19 cellular contexts compared by ENCODE assay signal in genomic region chr12:53170876-53171724, GRCh38. TPM values are rescaled to one million over a fixed set of nuclear protein-coding genes. Genes with fewer than 3 reads are reported as not detected.
DNase-seq lines count a peak whose midpoint lies in the region; ATAC-seq, FAIRE-seq and TF ChIP-seq lines count a peak whose summit lies in the region.
"Had no signal": no experiment of that assay in that cellular context is flagged by ENCODE, and none has a peak within 500 bp of the region (broad histone marks: within the 10 kb centered on the region; RNA-seq: fewer than 3 reads in every experiment).

No MANE protein-coding gene starts in this region.

- H3K9me3 ChIP-seq in SK-N-SH: no peaks in the 10 kb centered on the region
- H3K9me3 ChIP-seq in HepG2 (ENCODE audit: low read length): no peaks in the 10 kb centered on the region
- no peaks in the 10 kb centered on the region for H3K9me3 ChIP-seq in subcutaneous abdominal adipose tissue (ENCODE audit: control insufficient read depth in 5 of 5, low read length in 5 of 5)

- peak; percentile 5 for DNase-seq in activated T-cell treated with anti-CD3 and anti-CD28 coated beads, Interleukin-2, amount 50 U/mL, for 1 hour
- no peak for DNase-seq in activated T-cell treated with anti-CD3 and anti-CD28 coated beads for 4 hours
- no peak for DNase-seq in SK-N-SH
- DNase-seq in HepG2 (ENCODE audit: low spot score): no peak
- DNase-seq in NCI-H446 (lab: John Stamatoyannopoulos, UW): no peak
- DNase-seq in iPS-NIHi11 (ENCODE audit: low spot score): no peak
- no peak for DNase-seq in activated T-cell treated with anti-CD3 and anti-CD28 coated beads, Interleukin-2, amount 50 U/mL, for 24 hours
- DNase-seq: activated CD8-positive, alpha-beta T cell treated with anti-CD3 and anti-CD28 coated beads for 36 hours; activated naive CD8-positive, alpha-beta T cell treated with anti-CD3 and anti-CD28 coated beads, Interleukin-2, amount 50 U/mL, for 24 hours; dorsolateral prefrontal cortex; foreskin melanocyte; hippocampal formation; Karpas-422; mesenchymal stem cell; NCI-H526; OCI-M1 had no signal

- no peaks in the 10 kb centered on the region for H3K27me3 Mint-ChIP-seq in activated T-cell treated with anti-CD3 and anti-CD28 coated beads, Interleukin-2, amount 50 U/mL, for 24 hours
- H3K27me3 Mint-ChIP-seq: activated CD8-positive, alpha-beta T cell treated with anti-CD3 and anti-CD28 coated beads for 36 hours; activated naive CD8-positive, alpha-beta T cell treated with anti-CD3 and anti-CD28 coated beads, Interleukin-2, amount 50 U/mL, for 24 hours; natural killer cell treated with Interleukin-12 subunit alpha and Interleukin-12 subunit beta and Interleukin-15 and Interleukin-18, amount 100 ng/mL, for 72 hours had no signal

- TF ChIP-seq RAD21 in SK-N-SH (IDR thresholded peaks at IDR 0.05; ENCODE audit: low read length) (no peak), HepG2 (CRISPR knock-in tag; IDR thresholded peaks at IDR 0.05) (no peak)

- CTCF ChIA-PET in SK-N-SH (lab: Yijun Ruan, JAX): interaction anchor here (0.6 to 23.1 kb wide), 7 partner anchors 10 to 122 kb away, joined by 3 to 272 read pairs (median 3); no protein-coding TSS in a partner anchor
- CTCF ChIA-PET in HepG2 (lab: Yijun Ruan, JAX; ENCODE audit: low intra/inter-chr PET ratio, low total read pairs): no interaction called here

- peak overlapping the region; percentile 18; the same call in 1 of the 2 replicates for H3K4me2 ChIP-seq in SK-N-SH
- H3K4me2 ChIP-seq in HepG2 (ENCODE audit: low read depth, low read length): no peak overlapping the region

- POLR2A ChIA-PET in SK-N-SH (lab: Yijun Ruan, JAX): no interaction called here
- POLR2A ChIA-PET in HepG2 (lab: Yijun Ruan, JAX): interaction anchor here (1.1 to 2.6 kb wide), 2 partner anchors 9 to 16 kb away, joined by 3 to 15 read pairs; partner anchors contain the start of genes CSAD and ZNF740

- 81% methylated on average over 13 of the region's 14 CpGs for WGBS in SK-N-SH (ENCODE audit: low lambda C conversion rate)
- WGBS in HepG2 (ENCODE audit: low lambda C conversion rate): 79% methylated on average over 13 of the region's 14 CpGs

- H3K36me3 Mint-ChIP-seq in activated T-cell treated with anti-CD3 and anti-CD28 coated beads, Interleukin-2, amount 50 U/mL, for 24 hours (ENCODE audit: low read depth): peaks cover 23% of the 10 kb centered on the region
- H3K36me3 Mint-ChIP-seq: natural killer cell treated with Interleukin-12 subunit alpha and Interleukin-12 subunit beta and Interleukin-15 and Interleukin-18, amount 100 ng/mL, for 72 hours had no signal

- TF ChIP-seq EP300 in SK-N-SH (IDR thresholded peaks at IDR 0.05; ENCODE audit: borderline replicate concordance in 1 of 2, low read depth in 1 of 2, low read length in 1 of 2) (no peak), HepG2 (IDR thresholded peaks at IDR 0.05; ENCODE audit: low read depth in 2 of 2, low read length in 2 of 2) (no peak), HepG2 (CRISPR knock-in tag; IDR thresholded peaks at IDR 0.05; ENCODE audit: borderline replicate concordance) (no peak)

- H3K36me3 ChIP-seq in SK-N-SH (replicated peaks in 1 of 2; ENCODE audit: control insufficient read depth in 1 of 2, insufficient read depth in 2 of 2, low read length in 1 of 2) (no peaks in the 10 kb centered on the region), HepG2 (replicated peaks in 1 of 2; ENCODE audit: control insufficient read depth in 1 of 2, insufficient read depth in 2 of 2, low read length in 2 of 2) (no peaks in the 10 kb centered on the region), subcutaneous abdominal adipose tissue (ENCODE audit: control insufficient read depth in 5 of 5, insufficient read depth in 5 of 5, low read length in 5 of 5) (peaks cover 11 to 52% (median 45%) of the 10 kb centered on the region in 5 donors)

- H2AFZ ChIP-seq in SK-N-SH (ENCODE audit: low read depth) (no peak overlapping the region), HepG2 (ENCODE audit: low read length) (no peak overlapping the region)

- no peak for ATAC-seq in HepG2
- ATAC-seq: activated CD8-positive, alpha-beta T cell treated with anti-CD3 and anti-CD28 coated beads for 36 hours; activated naive CD8-positive, alpha-beta T cell treated with anti-CD3 and anti-CD28 coated beads, Interleukin-2, amount 50 U/mL, for 24 hours; natural killer cell treated with Interleukin-12 subunit alpha and Interleukin-12 subunit beta and Interleukin-15 and Interleukin-18, amount 100 ng/mL, for 72 hours had no signal

- no peaks in the 10 kb centered on the region for H3K9me3 Mint-ChIP-seq in activated T-cell treated with anti-CD3 and anti-CD28 coated beads, Interleukin-2, amount 50 U/mL, for 24 hours
- H3K9me3 Mint-ChIP-seq: activated CD8-positive, alpha-beta T cell treated with anti-CD3 and anti-CD28 coated beads for 36 hours; activated naive CD8-positive, alpha-beta T cell treated with anti-CD3 and anti-CD28 coated beads, Interleukin-2, amount 50 U/mL, for 24 hours; activated T-helper 1 cell treated with anti-CD3 and anti-CD28 coated beads, Interleukin-12 subunit alpha, Interleukin-12 subunit beta, Interleukin-2, Interleukin-4 antibody, amounts not matched to agents 30 ng/mL and 10 ng/mL and 1 ng/mL, durations not matched to agents 14 hours and 24 hours and 36 hours; natural killer cell treated with Interleukin-12 subunit alpha and Interleukin-12 subunit beta and Interleukin-15 and Interleukin-18, amount 100 ng/mL, for 72 hours had no signal

- H3K27ac ChIP-seq in SK-N-SH (ENCODE audit: low read depth in 2 of 2, low read length in 1 of 2) (peak overlapping the region in 1 of 2 experiments; percentile 34; a peak in 1 of 4 replicates), HepG2 (ENCODE audit: extremely low read length, insufficient read depth, low read length) (no peak overlapping the region), subcutaneous abdominal adipose tissue (ENCODE audit: low read depth, low read length) (peak overlapping the region; percentile 23)
- H3K27ac ChIP-seq: dorsolateral prefrontal cortex had no signal

- in situ Hi-C loops in HepG2 (cut with HindIII; ENCODE audit: extremely low pct_ligation_motif_present, low pct_unique_long_range_greater_than_20kb): no loop called here

- H3K27me3 ChIP-seq in SK-N-SH (ENCODE audit: insufficient read depth): no peaks in the 10 kb centered on the region
- H3K27me3 ChIP-seq in HepG2 (ENCODE audit: control insufficient read depth in 1 of 2, insufficient read depth in 2 of 2, low read length in 2 of 2): no peaks in the 10 kb centered on the region
- no peaks in the 10 kb centered on the region for H3K27me3 ChIP-seq in subcutaneous abdominal adipose tissue (ENCODE audit: control insufficient read depth in 5 of 5, insufficient read depth in 4 of 5, low read length in 5 of 5)
- H3K27me3 ChIP-seq: dorsolateral prefrontal cortex had no signal

- no peak for FAIRE-seq in HepG2 (lab: Jason Lieb, UNC)

- H3K9ac ChIP-seq in SK-N-SH: no peak overlapping the region
- H3K9ac ChIP-seq in HepG2 (ENCODE audit: insufficient read depth, low read depth, low read length): no peak overlapping the region
- peak overlapping the region in 2 of 5 donors; percentile 13 to 42 for H3K9ac ChIP-seq in subcutaneous abdominal adipose tissue (ENCODE audit: low read length in 5 of 5)

- H3K27ac Mint-ChIP-seq in activated T-cell treated with anti-CD3 and anti-CD28 coated beads, Interleukin-2, amount 50 U/mL, for 24 hours: no peak overlapping the region
- H3K27ac Mint-ChIP-seq: activated CD8-positive, alpha-beta T cell treated with anti-CD3 and anti-CD28 coated beads for 36 hours; activated naive CD8-positive, alpha-beta T cell treated with anti-CD3 and anti-CD28 coated beads, Interleukin-2, amount 50 U/mL, for 24 hours; activated T-helper 1 cell treated with anti-CD3 and anti-CD28 coated beads, Interleukin-12 subunit alpha, Interleukin-12 subunit beta, Interleukin-2, Interleukin-4 antibody, amounts not matched to agents 30 ng/mL and 10 ng/mL and 1 ng/mL, durations not matched to agents 14 hours and 24 hours and 36 hours; natural killer cell treated with Interleukin-12 subunit alpha and Interleukin-12 subunit beta and Interleukin-15 and Interleukin-18, amount 100 ng/mL, for 72 hours had no signal

- H3K4me1 ChIP-seq in SK-N-SH (ENCODE audit: control insufficient read depth in 1 of 2, insufficient read depth in 2 of 2, low read depth in 1 of 2, low read length in 1 of 2): peaks cover 15 to 17% of the 10 kb centered on the region in 2 experiments; a peak in 2 of 4 replicates
- H3K4me1 ChIP-seq in HepG2 (ENCODE audit: insufficient read depth, low read length): peaks cover 41% of the 10 kb centered on the region
- peaks cover 3 to 28% (median 5%) of the 10 kb centered on the region in 5 donors for H3K4me1 ChIP-seq in subcutaneous abdominal adipose tissue (ENCODE audit: control insufficient read depth in 5 of 5, insufficient read depth in 5 of 5, low read length in 5 of 5)

- H3K4me3 ChIP-seq in SK-N-SH (ENCODE audit: low read depth in 2 of 2, low read length in 1 of 2): no peak overlapping the region
- H3K4me3 ChIP-seq in HepG2 (replicated peaks in 1 of 3; ENCODE audit: insufficient read depth in 1 of 3, low read depth in 2 of 3, low read length in 3 of 3): no peak overlapping the region
- H3K4me3 ChIP-seq in subcutaneous abdominal adipose tissue (ENCODE audit: low read depth in 1 of 5, low read length in 5 of 5): no peak overlapping the region
- H3K4me3 ChIP-seq: dorsolateral prefrontal cortex had no signal

- intact Hi-C loops in HepG2 (cut with micrococcal nuclease; ENCODE audit: unreplicated experiment): no loop called here

- H3F3A ChIP-seq in SK-N-SH (replicated peaks; ENCODE audit: insufficient read depth): peaks cover 12% of the 10 kb centered on the region

- no TSS peak for BruUV-seq in HepG2 (replicated peaks; lab: Mats Ljungman, UMichigan)

- H3K9me2 ChIP-seq in SK-N-SH: no peaks in the 10 kb centered on the region

- no peak for TF ChIP-seq CTCF in SK-N-SH (IDR thresholded peaks at IDR 0.05)
- no peak for TF ChIP-seq CTCF in HepG2 (CRISPR knock-in tag; IDR thresholded peaks at IDR 0.05)

- H3K4me1 Mint-ChIP-seq in activated T-cell treated with anti-CD3 and anti-CD28 coated beads, Interleukin-2, amount 50 U/mL, for 24 hours (ENCODE audit: low read depth): peaks cover 12% of the 10 kb centered on the region

- H4K20me1 ChIP-seq in SK-N-SH (ENCODE audit: insufficient read depth) (no peaks in the 10 kb centered on the region), HepG2 (ENCODE audit: insufficient read depth, low read length) (no peaks in the 10 kb centered on the region)

- no peak for TF ChIP-seq POLR2A in HepG2 (IDR thresholded peaks at IDR 0.05; ENCODE audit: insufficient read depth in 1 of 2, low read depth in 2 of 2, low read length in 2 of 2)

- H3K79me2 ChIP-seq in SK-N-SH (ENCODE audit: insufficient read depth) (no peaks in the 10 kb centered on the region), HepG2 (ENCODE audit: insufficient read depth, low read length) (no peaks in the 10 kb centered on the region)

- no peak overlapping the region for H3K4me3 Mint-ChIP-seq in activated T-cell treated with anti-CD3 and anti-CD28 coated beads, Interleukin-2, amount 50 U/mL, for 24 hours
- H3K4me3 Mint-ChIP-seq: activated CD8-positive, alpha-beta T cell treated with anti-CD3 and anti-CD28 coated beads for 36 hours; activated naive CD8-positive, alpha-beta T cell treated with anti-CD3 and anti-CD28 coated beads, Interleukin-2, amount 50 U/mL, for 24 hours; activated T-helper 1 cell treated with anti-CD3 and anti-CD28 coated beads, Interleukin-12 subunit alpha, Interleukin-12 subunit beta, Interleukin-2, Interleukin-4 antibody, amounts not matched to agents 30 ng/mL and 10 ng/mL and 1 ng/mL, durations not matched to agents 14 hours and 24 hours and 36 hours; natural killer cell treated with Interleukin-12 subunit alpha and Interleukin-12 subunit beta and Interleukin-15 and Interleukin-18, amount 100 ng/mL, for 72 hours had no signal

RNA-seq across cellular contexts. Expression of gene ZNF740, which starts 9.4 kb away (rescaled TPM):
- polyA plus RNA-seq in SK-N-SH (2012; rRNA removed) (14.6 and 21.8 TPM in 2 replicates), HepG2 (2011; rRNA removed) (19.0 and 22.0 TPM in 2 replicates)
- 7.9 and 10.3 TPM in 2 replicates for polyA plus RNA-seq in SK-N-SH (2012; cell fraction: cytosol; rRNA removed)
- 41.0 and 89.7 TPM in 2 replicates for polyA plus RNA-seq in SK-N-SH (2012; cell fraction: nucleus; rRNA removed)
- 15.0 and 16.9 TPM in 2 replicates for total RNA-seq in HepG2 (2016; rRNA removed; fragmentation: Illumina TruSeq; extraction: Trizol)
- total RNA-seq in HepG2 (2016; cell fraction: cytosol; rRNA removed; fragmentation: Illumina TruSeq; extraction: Trizol; ENCODE audit: low read depth): 2.4 and 4.8 TPM in 2 replicates
- total RNA-seq in HepG2 (2016; cell fraction: insoluble cytoplasmic fraction; rRNA removed; fragmentation: Illumina TruSeq; extraction: Trizol): 13.9 and 16.1 TPM in 2 replicates
- total RNA-seq in HepG2 (2016; cell fraction: membrane; rRNA removed; fragmentation: Illumina TruSeq; extraction: Trizol): 11.3 and 11.8 TPM in 2 replicates
- total RNA-seq in HepG2 (2016; cell fraction: nucleus; rRNA removed; fragmentation: Illumina TruSeq; extraction: Trizol): 20.9 and 23.7 TPM in 2 replicates
- 7.2 and 8.9 TPM in 2 replicates for polyA plus RNA-seq in HepG2 (2011; cell fraction: cytosol; rRNA removed)
- polyA plus RNA-seq in HepG2 (2011; cell fraction: nucleus; rRNA removed): 49.3 and 50.2 TPM in 2 replicates
- polyA plus RNA-seq in HepG2 (2012): 15.4 and 16.5 TPM in 2 replicates
- 1.4 and 2.0 TPM in 2 replicates for polyA plus RNA-seq in HepG2 (2016; cell fraction: cytosol; fragmentation: Illumina TruSeq; extraction: Trizol; ENCODE audit: low read depth)
- polyA plus RNA-seq in HepG2 (2016; cell fraction: insoluble cytoplasmic fraction; fragmentation: Illumina TruSeq; extraction: Trizol; ENCODE audit: low read depth): 11.3 and 12.0 TPM in 2 replicates
- 4.1 and 5.8 TPM in 2 replicates for polyA plus RNA-seq in HepG2 (2016; cell fraction: membrane; fragmentation: Illumina TruSeq; extraction: Trizol; ENCODE audit: low read depth)
- 21.2 and 25.1 TPM in 2 replicates for polyA plus RNA-seq in HepG2 (2016; cell fraction: nucleus; fragmentation: Illumina TruSeq; extraction: Trizol; ENCODE audit: insufficient read depth, low read depth)
- 41.0 and 77.8 TPM in 2 replicates for polyA minus RNA-seq in HepG2 (2011; rRNA and poly(A)+ RNA removed; ENCODE audit: low replicate concordance)
- polyA minus RNA-seq in HepG2 (2011; cell fraction: cytosol; rRNA and poly(A)+ RNA removed): 8.4 and 10.6 TPM in 2 replicates
- 91.4 and 93.6 TPM in 2 replicates for polyA minus RNA-seq in HepG2 (2011; cell fraction: nucleus; rRNA and poly(A)+ RNA removed)

RNA-seq across cellular contexts. Expression of gene CSAD, which starts 9.6 kb away (rescaled TPM):
- polyA plus RNA-seq in SK-N-SH (2012; rRNA removed) (32.2 and 45.4 TPM in 2 replicates), HepG2 (2011; rRNA removed) (23.5 and 25.2 TPM in 2 replicates)
- polyA plus RNA-seq in SK-N-SH (2012; cell fraction: cytosol; rRNA removed): 3.9 and 5.2 TPM in 2 replicates
- polyA plus RNA-seq in SK-N-SH (2012; cell fraction: nucleus; rRNA removed): 305 and 362 TPM in 2 replicates
- 2.7 and 7.2 TPM in 2 replicates for total RNA-seq in HepG2 (2016; rRNA removed; fragmentation: Illumina TruSeq; extraction: Trizol)
- 3.9 and 6.0 TPM in 2 replicates for total RNA-seq in HepG2 (2016; cell fraction: cytosol; rRNA removed; fragmentation: Illumina TruSeq; extraction: Trizol; ENCODE audit: low read depth)
- total RNA-seq in HepG2 (2016; cell fraction: insoluble cytoplasmic fraction; rRNA removed; fragmentation: Illumina TruSeq; extraction: Trizol): 1.3 and 7.7 TPM in 2 replicates
- total RNA-seq in HepG2 (2016; cell fraction: membrane; rRNA removed; fragmentation: Illumina TruSeq; extraction: Trizol): 2.3 TPM in 2 replicates
- 12.9 and 16.2 TPM in 2 replicates for total RNA-seq in HepG2 (2016; cell fraction: nucleus; rRNA removed; fragmentation: Illumina TruSeq; extraction: Trizol)
- polyA plus RNA-seq in HepG2 (2011; cell fraction: cytosol; rRNA removed): 4.3 and 5.6 TPM in 2 replicates
- 112 and 125 TPM in 2 replicates for polyA plus RNA-seq in HepG2 (2011; cell fraction: nucleus; rRNA removed)
- polyA plus RNA-seq in HepG2 (2012): 10.0 and 10.8 TPM in 2 replicates
- 0.41 and 0.44 TPM in 2 replicates for polyA plus RNA-seq in HepG2 (2016; cell fraction: cytosol; fragmentation: Illumina TruSeq; extraction: Trizol; ENCODE audit: low read depth)
- polyA plus RNA-seq in HepG2 (2016; cell fraction: insoluble cytoplasmic fraction; fragmentation: Illumina TruSeq; extraction: Trizol; ENCODE audit: low read depth): 2.9 and 3.3 TPM in 2 replicates
- 1.2 TPM in 2 replicates for polyA plus RNA-seq in HepG2 (2016; cell fraction: membrane; fragmentation: Illumina TruSeq; extraction: Trizol; ENCODE audit: low read depth)
- polyA plus RNA-seq in HepG2 (2016; cell fraction: nucleus; fragmentation: Illumina TruSeq; extraction: Trizol; ENCODE audit: insufficient read depth, low read depth): 64.6 and 67.6 TPM in 2 replicates
- 12.1 and 29.8 TPM in 2 replicates for polyA minus RNA-seq in HepG2 (2011; rRNA and poly(A)+ RNA removed; ENCODE audit: low replicate concordance)
- 1.8 and 1.9 TPM in 2 replicates for polyA minus RNA-seq in HepG2 (2011; cell fraction: cytosol; rRNA and poly(A)+ RNA removed)
- polyA minus RNA-seq in HepG2 (2011; cell fraction: nucleus; rRNA and poly(A)+ RNA removed): 20.1 and 26.4 TPM in 2 replicates

RNA-seq across cellular contexts. Expression of gene ITGB7, which starts 36.0 kb away (rescaled TPM):
- polyA plus RNA-seq in SK-N-SH (2012; rRNA removed) (0.25 and 0.31 TPM in 2 replicates), HepG2 (2011; rRNA removed) (0.14 and 0.16 TPM in 2 replicates)
- polyA plus RNA-seq in SK-N-SH (2012; cell fraction: cytosol; rRNA removed): 0.03 and 0.16 TPM in 2 replicates
- 2.4 and 2.5 TPM in 2 replicates for polyA plus RNA-seq in SK-N-SH (2012; cell fraction: nucleus; rRNA removed)
- 0.13 and 0.18 TPM in 2 replicates for total RNA-seq in HepG2 (2016; rRNA removed; fragmentation: Illumina TruSeq; extraction: Trizol)
- total RNA-seq in HepG2 (2016; cell fraction: cytosol; rRNA removed; fragmentation: Illumina TruSeq; extraction: Trizol; ENCODE audit: low read depth): not detected in 2 replicates
- total RNA-seq in HepG2 (2016; cell fraction: insoluble cytoplasmic fraction; rRNA removed; fragmentation: Illumina TruSeq; extraction: Trizol): 0.32 TPM in 1 of 2 replicates, not detected in the other
- total RNA-seq in HepG2 (2016; cell fraction: membrane; rRNA removed; fragmentation: Illumina TruSeq; extraction: Trizol): not detected in 2 replicates
- not detected in 2 replicates for total RNA-seq in HepG2 (2016; cell fraction: nucleus; rRNA removed; fragmentation: Illumina TruSeq; extraction: Trizol)
- polyA plus RNA-seq in HepG2 (2011; cell fraction: cytosol; rRNA removed): 0.09 and 0.13 TPM in 2 replicates
- 0.39 and 0.40 TPM in 2 replicates for polyA plus RNA-seq in HepG2 (2011; cell fraction: nucleus; rRNA removed)
- 0.20 and 0.30 TPM in 2 replicates for polyA plus RNA-seq in HepG2 (2012)
- not detected in 2 replicates for polyA plus RNA-seq in HepG2 (2016; cell fraction: cytosol; fragmentation: Illumina TruSeq; extraction: Trizol; ENCODE audit: low read depth)
- polyA plus RNA-seq in HepG2 (2016; cell fraction: insoluble cytoplasmic fraction; fragmentation: Illumina TruSeq; extraction: Trizol; ENCODE audit: low read depth): 0.33 TPM in 1 of 2 replicates, not detected in the other
- not detected in 2 replicates for polyA plus RNA-seq in HepG2 (2016; cell fraction: membrane; fragmentation: Illumina TruSeq; extraction: Trizol; ENCODE audit: low read depth)
- 0.20 TPM in 1 of 2 replicates, not detected in the other for polyA plus RNA-seq in HepG2 (2016; cell fraction: nucleus; fragmentation: Illumina TruSeq; extraction: Trizol; ENCODE audit: insufficient read depth, low read depth)
- polyA minus RNA-seq in HepG2 (2011; rRNA and poly(A)+ RNA removed; ENCODE audit: low replicate concordance): 0.40 and 2.6 TPM in 2 replicates
- polyA minus RNA-seq in HepG2 (2011; cell fraction: cytosol; rRNA and poly(A)+ RNA removed): not detected in 2 replicates
- polyA minus RNA-seq in HepG2 (2011; cell fraction: nucleus; rRNA and poly(A)+ RNA removed): not detected in 2 replicates
